ENCODE assay signal across 28 cellular contexts in genomic region chr6:43310137-43310536, GRCh38. TPM values are rescaled to one million over a fixed set of nuclear protein-coding genes. Genes with fewer than 3 reads are reported as not detected.
"Had no signal": no experiment of that assay in that cellular context is flagged by ENCODE, and none has a peak within 500 bp of the region (broad histone marks: within the 10 kb centered on the region; RNA-seq: fewer than 3 reads in every experiment).

No MANE protein-coding gene starts in this region.

- DNase-seq: activated CD4-positive, alpha-beta T cell treated with anti-CD3 and anti-CD28 coated beads for 48 hours; activated CD4-positive, CD25-positive, alpha-beta regulatory T cell; activated CD8-positive, alpha-beta memory T cell treated with anti-CD3 and anti-CD28 coated beads, Interleukin-2, amount 50 U/mL, for 4 hours; activated CD8-positive, alpha-beta T cell treated with anti-CD3 and anti-CD28 coated beads, Interleukin-2, amount 10 ng/mL, durations not matched to agents 7 days and 5 days; activated effector memory CD4-positive, alpha-beta T cell treated with anti-CD3 and anti-CD28 coated beads, Interleukin-2, amount 50 U/mL, for 16 hours; activated naive CD4-positive, alpha-beta T cell treated with anti-CD3 and anti-CD28 coated beads, Interleukin-2, amount 50 U/mL, for 16 hours; activated T-cell treated with anti-CD3 and anti-CD28 coated beads, Interleukin-2, amount 50 U/mL, for 4 hours; aorta; cerebellar nuclear complex; cortex of kidney; heart right ventricle; kidney glomerular epithelial cell; left ventricle myocardium inferior; mesenchymal stem cell; mucosa of descending colon; naive B cell; psoas muscle; right cardiac atrium; small intestine; stimulated activated CD4-positive, alpha-beta T cell treated with anti-CD3 and anti-CD28 coated beads, Interleukin-15, amount 100 ng/mL, for 24 hours; stimulated activated CD4-positive, alpha-beta T cell treated with anti-CD3 and anti-CD28 coated beads, Interleukin-2, amount 100 ng/mL, for 48 hours; stimulated activated naive CD8-positive, alpha-beta T cell treated with anti-CD3 and anti-CD28 coated beads, Interleukin-15, amount 100 ng/mL, for 72 hours; testis had no signal

- H3K36me3 ChIP-seq: heart right ventricle, left ventricle myocardium inferior had no signal

- H3K27ac ChIP-seq: heart right ventricle, left ventricle myocardium inferior, psoas muscle, testis had no signal

- ATAC-seq: activated CD8-positive, alpha-beta T cell treated with anti-CD3 and anti-CD28 coated beads, Interleukin-2, amount 10 ng/mL, durations not matched to agents 7 days and 5 days; activated T-cell treated with anti-CD3 and anti-CD28 coated beads, Interleukin-2, amount 50 U/mL, for 4 hours; heart right ventricle; mucosa of descending colon; psoas muscle; right cardiac atrium; stimulated activated naive CD8-positive, alpha-beta T cell treated with anti-CD3 and anti-CD28 coated beads, Interleukin-15, amount 100 ng/mL, for 72 hours had no signal

- H3K9me3 ChIP-seq: heart right ventricle, left ventricle myocardium inferior, mucosa of descending colon, psoas muscle, testis had no signal

- H3K27ac Mint-ChIP-seq: activated CD8-positive, alpha-beta T cell treated with anti-CD3 and anti-CD28 coated beads, Interleukin-2, amount 10 ng/mL, durations not matched to agents 7 days and 5 days; stimulated activated naive CD8-positive, alpha-beta T cell treated with anti-CD3 and anti-CD28 coated beads, Interleukin-15, amount 100 ng/mL, for 72 hours had no signal

- H3K9me3 Mint-ChIP-seq: activated T-cell treated with anti-CD3 and anti-CD28 coated beads, Interleukin-2, amount 50 U/mL, for 4 hours; neural crest cell; stimulated activated naive CD8-positive, alpha-beta T cell treated with anti-CD3 and anti-CD28 coated beads, Interleukin-15, amount 100 ng/mL, for 72 hours had no signal

- H3K27me3 Mint-ChIP-seq: naive B cell had no signal

- H3K4me3 ChIP-seq: heart right ventricle, left ventricle myocardium inferior, mucosa of descending colon, psoas muscle, testis had no signal

- H3K4me3 Mint-ChIP-seq: activated CD8-positive, alpha-beta T cell treated with anti-CD3 and anti-CD28 coated beads, Interleukin-2, amount 10 ng/mL, durations not matched to agents 7 days and 5 days; activated T-cell treated with anti-CD3 and anti-CD28 coated beads, Interleukin-2, amount 50 U/mL, for 4 hours; neural crest cell; stimulated activated naive CD8-positive, alpha-beta T cell treated with anti-CD3 and anti-CD28 coated beads, Interleukin-15, amount 100 ng/mL, for 72 hours had no signal

- H3K27me3 ChIP-seq: testis had no signal

RNA-seq across cellular contexts. Expression of gene CRIP3, which starts 1.5 kb away (rescaled TPM):
- total RNA-seq: activated CD8-positive, alpha-beta T cell treated with anti-CD3 and anti-CD28 coated beads, Interleukin-2, amount 10 ng/mL, durations not matched to agents 7 days and 5 days; bronchial epithelial cell had no signal

RNA-seq across cellular contexts. Expression of gene SLC22A7, which starts 12.1 kb away (rescaled TPM):
- total RNA-seq: activated CD8-positive, alpha-beta T cell treated with anti-CD3 and anti-CD28 coated beads, Interleukin-2, amount 10 ng/mL, durations not matched to agents 7 days and 5 days; activated T-cell treated with anti-CD3 and anti-CD28 coated beads, Interleukin-2, amount 50 U/mL, for 4 hours; aorta; bronchial epithelial cell; left ventricle myocardium inferior; osteocyte; psoas muscle; right cardiac atrium; testis; ureter had no signal
- polyA plus RNA-seq: aorta, esophagus, psoas muscle, right cardiac atrium had no signal
